In genomic region chr12:19833775-19834501, GRCh38 we compare ENCODE assay signal across 13 cellular contexts.
DNase-seq lines count a peak whose midpoint lies in the region; ATAC-seq and TF ChIP-seq lines count a peak whose summit lies in the region.
"Had no signal": no experiment of that assay in that cellular context is flagged by ENCODE, and none has a peak within 500 bp of the region (broad histone marks: within the 10 kb centered on the region; RNA-seq: fewer than 3 reads in every experiment).

No MANE protein-coding gene starts in this region.

- H3K9me3 Mint-ChIP-seq in nephron = peaks cover 5% of the 10 kb centered on the region

- TF ChIP-seq CTCF in nephron (IDR thresholded peaks at IDR 0.05; ENCODE audit: unreplicated experiment in 3 of 3) = no peak

- peak; percentile 1 for DNase-seq in DMS 273 (lab: John Stamatoyannopoulos, UW; ENCODE audit: unreplicated experiment)
- DNase-seq in DMS 273 treated with DMSO at 0.1 percent for 48 hours (lab: John Stamatoyannopoulos, UW) = no peak
- peak; percentile 13 for DNase-seq in HS-5 (ENCODE audit: low read depth)
- peak; percentile 23 for DNase-seq in astrocyte of the hippocampus (ENCODE audit: low read depth, low spot score)
- DNase-seq: midbrain, NCI-H1436, testis had no signal

- H3K27ac Mint-ChIP-seq in nephron = peak overlapping the region in 2 of 3 experiments; percentile 16 to 21
- H3K27ac Mint-ChIP-seq: brain had no signal

- H3K27me3 Mint-ChIP-seq in nephron (ENCODE audit: low read depth) = no peaks in the 10 kb centered on the region
- H3K27me3 Mint-ChIP-seq: brain had no signal

- H3K4me3 Mint-ChIP-seq in nephron = no peak overlapping the region
- H3K4me3 Mint-ChIP-seq: brain had no signal

- H3K4me1 Mint-ChIP-seq in nephron = peaks cover 12% of the 10 kb centered on the region
- H3K4me1 Mint-ChIP-seq: brain had no signal

- H3K36me3 Mint-ChIP-seq in nephron (ENCODE audit: low read depth) = no peaks in the 10 kb centered on the region

- ATAC-seq in HG03342 (IDR thresholded peaks at IDR 0.05; ENCODE audit: unreplicated experiment) = no peak
- no peak for ATAC-seq in GM21717 (IDR thresholded peaks at IDR 0.05; ENCODE audit: unreplicated experiment)
- no peak for ATAC-seq in GM21576 (IDR thresholded peaks at IDR 0.05; ENCODE audit: unreplicated experiment)
- ATAC-seq: gastroesophageal sphincter had no signal
